In the genomic region with DNA sequence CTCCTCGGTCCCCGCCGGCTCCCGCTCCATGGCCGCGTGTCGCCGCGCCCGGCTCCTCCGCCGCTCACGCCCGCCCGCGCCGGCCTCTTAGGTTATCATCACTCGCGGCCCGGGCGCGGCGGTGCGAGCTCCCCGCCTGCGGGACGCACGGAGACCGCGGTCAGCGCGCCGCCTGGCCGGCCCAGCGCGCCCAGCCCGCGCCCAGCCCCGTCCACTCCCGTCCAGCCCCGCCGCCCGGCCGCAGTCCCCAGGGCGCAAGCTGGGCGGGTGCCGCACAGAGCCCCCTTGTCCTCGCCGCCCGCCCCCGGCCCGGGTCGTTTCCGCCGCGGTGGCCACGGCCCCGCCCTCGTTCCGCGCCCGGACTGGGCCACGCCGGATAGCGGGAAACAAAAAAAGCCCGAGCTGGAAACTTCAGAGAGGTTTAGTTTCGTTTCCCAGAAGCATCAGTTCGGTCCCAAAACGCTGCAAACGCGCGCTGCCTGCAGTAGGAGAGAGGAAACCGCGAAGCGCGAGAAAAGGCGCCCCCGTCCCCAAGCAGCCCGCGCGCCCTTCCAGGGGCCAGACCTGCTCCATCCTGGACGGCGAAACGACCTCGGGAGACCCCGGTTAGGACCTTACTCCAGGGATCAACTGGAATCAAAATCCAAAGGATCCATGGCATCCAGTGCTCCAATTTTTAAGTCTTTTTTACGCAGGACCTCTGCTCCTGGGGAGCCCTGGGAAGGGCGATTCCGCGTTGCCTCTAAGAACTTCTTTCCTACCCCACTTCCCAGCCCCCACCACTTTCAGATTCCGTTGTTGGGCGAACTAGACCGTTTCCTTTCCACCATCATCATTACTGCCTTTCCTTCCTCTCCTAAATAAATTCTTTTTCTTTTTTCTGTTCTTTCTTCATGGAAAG, we compare ENCODE assay signal across 8 cellular contexts. TPM values are rescaled to one million over a fixed set of nuclear protein-coding genes. Genes with fewer than 3 reads are reported as not detected.
DNase-seq lines count a peak whose midpoint lies in the region; ATAC-seq, FAIRE-seq and TF ChIP-seq lines count a peak whose summit lies in the region.

A gene with protein sequence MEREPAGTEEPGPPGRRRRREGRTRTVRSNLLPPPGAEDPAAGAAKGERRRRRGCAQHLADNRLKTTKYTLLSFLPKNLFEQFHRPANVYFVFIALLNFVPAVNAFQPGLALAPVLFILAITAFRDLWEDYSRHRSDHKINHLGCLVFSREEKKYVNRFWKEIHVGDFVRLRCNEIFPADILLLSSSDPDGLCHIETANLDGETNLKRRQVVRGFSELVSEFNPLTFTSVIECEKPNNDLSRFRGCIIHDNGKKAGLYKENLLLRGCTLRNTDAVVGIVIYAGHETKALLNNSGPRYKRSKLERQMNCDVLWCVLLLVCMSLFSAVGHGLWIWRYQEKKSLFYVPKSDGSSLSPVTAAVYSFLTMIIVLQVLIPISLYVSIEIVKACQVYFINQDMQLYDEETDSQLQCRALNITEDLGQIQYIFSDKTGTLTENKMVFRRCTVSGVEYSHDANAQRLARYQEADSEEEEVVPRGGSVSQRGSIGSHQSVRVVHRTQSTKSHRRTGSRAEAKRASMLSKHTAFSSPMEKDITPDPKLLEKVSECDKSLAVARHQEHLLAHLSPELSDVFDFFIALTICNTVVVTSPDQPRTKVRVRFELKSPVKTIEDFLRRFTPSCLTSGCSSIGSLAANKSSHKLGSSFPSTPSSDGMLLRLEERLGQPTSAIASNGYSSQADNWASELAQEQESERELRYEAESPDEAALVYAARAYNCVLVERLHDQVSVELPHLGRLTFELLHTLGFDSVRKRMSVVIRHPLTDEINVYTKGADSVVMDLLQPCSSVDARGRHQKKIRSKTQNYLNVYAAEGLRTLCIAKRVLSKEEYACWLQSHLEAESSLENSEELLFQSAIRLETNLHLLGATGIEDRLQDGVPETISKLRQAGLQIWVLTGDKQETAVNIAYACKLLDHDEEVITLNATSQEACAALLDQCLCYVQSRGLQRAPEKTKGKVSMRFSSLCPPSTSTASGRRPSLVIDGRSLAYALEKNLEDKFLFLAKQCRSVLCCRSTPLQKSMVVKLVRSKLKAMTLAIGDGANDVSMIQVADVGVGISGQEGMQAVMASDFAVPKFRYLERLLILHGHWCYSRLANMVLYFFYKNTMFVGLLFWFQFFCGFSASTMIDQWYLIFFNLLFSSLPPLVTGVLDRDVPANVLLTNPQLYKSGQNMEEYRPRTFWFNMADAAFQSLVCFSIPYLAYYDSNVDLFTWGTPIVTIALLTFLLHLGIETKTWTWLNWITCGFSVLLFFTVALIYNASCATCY (N-terminal part only) (minus strand): TSS at position 261 of the 901 bp plus-strand sequence. CDS start 231 bp downstream, at position 30.

- H3K36me3 ChIP-seq in sigmoid colon = no peaks in the 10 kb centered on the region

- peak; percentile 6 to 39; a peak in 4 of 6 replicates for ATAC-seq in A549

- peak within 1 kb of the TSS; percentile 95 for H3K27ac Mint-ChIP-seq in activated naive CD8-positive, alpha-beta T cell

- no peak for TF ChIP-seq POLR2A in A549 (IDR thresholded peaks at IDR 0.05; ENCODE audit: low read length)
- no peak for TF ChIP-seq POLR2A in sigmoid colon (IDR thresholded peaks at IDR 0.05)

- TF ChIP-seq RAD21 in A549 (conservative IDR thresholded peaks at IDR 0.05 in 1 of 2, IDR thresholded peaks at IDR 0.05 in 1 of 2) = 0 out of 5 replicates have a peak, but pooled peaks of 1 of the 2 experiments have one; percentile 13

- DNase-seq in A549 (ENCODE audit: low read depth in 1 of 2, low spot score in 1 of 2) (peak in 1 of 2 experiments; percentile 29), MV-4-11 (lab: John Stamatoyannopoulos, UW) (peak; percentile 73), hepatic stellate cell (ENCODE audit: low spot score) (peak; percentile 76), sigmoid colon (peak; percentile 74), NCI-H2227 treated with DMSO at 0.1 percent for 48 hours (lab: John Stamatoyannopoulos, UW) (no peak), COR-L47 (lab: John Stamatoyannopoulos, UW) (no peak), GM10266 (ENCODE audit: extremely low spot score) (no peak)

- H3K27ac ChIP-seq in A549 (peak within 1 kb of the TSS; percentile 79 to 96), sigmoid colon (peak within 1 kb of the TSS; percentile 73 to 95 (median 84))

- peak within 1 kb of the TSS; percentile 70 for H3K4me3 ChIP-seq in A549
- peak within 1 kb of the TSS; percentile 41 to 68 (median 66) for H3K4me3 ChIP-seq in sigmoid colon

- no peaks in the 10 kb centered on the region for H3K36me3 Mint-ChIP-seq in activated naive CD8-positive, alpha-beta T cell

- H3K4me1 Mint-ChIP-seq in activated naive CD8-positive, alpha-beta T cell (ENCODE audit: low read depth) = peaks cover 37% of the 10 kb centered on the region

- peak within 1 kb of the TSS; percentile 78 for H3K4me2 ChIP-seq in A549

- no peak for TF ChIP-seq EP300 in A549 (IDR thresholded peaks at IDR 0.05)
- no peak for TF ChIP-seq EP300 in sigmoid colon (IDR thresholded peaks at IDR 0.05)

- peak within 1 kb of the TSS; percentile 93 for H3K4me3 Mint-ChIP-seq in activated naive CD8-positive, alpha-beta T cell

- intact Hi-C loops in sigmoid colon (cut with DNase I) = loop anchor here (5.0 to 10.0 kb wide), 3 partner anchors 69 to 189 kb away; no protein-coding TSS in a partner anchor

- CTCF ChIA-PET in A549 (lab: Yijun Ruan, JAX) = interaction anchor here (3.5 kb wide), 1 partner anchor 70 kb away, joined by 15 read pairs; no protein-coding TSS in a partner anchor

- H3K27me3 ChIP-seq in sigmoid colon = no peaks in the 10 kb centered on the region

- H3K4me1 ChIP-seq in A549 (peaks cover 43% of the 10 kb centered on the region), sigmoid colon (peaks cover 0 to 48% (median 42%) of the 10 kb centered on the region in 4 donors)

- 17% methylated on average over 19 of the region's 93 CpGs for WGBS in A549 (ENCODE audit: missing lambda C conversion rate)
- 2 to 23% methylated on average over 93 of the region's 93 CpGs for WGBS in sigmoid colon, 2 donors

- POLR2A ChIA-PET in A549 (lab: Yijun Ruan, JAX) = interaction anchor here (0.8 to 1.0 kb wide), 2 partner anchors 14 to 70 kb away, joined by 3 to 5 read pairs; no protein-coding TSS in a partner anchor

- no peaks in the 10 kb centered on the region for H3K27me3 Mint-ChIP-seq in activated naive CD8-positive, alpha-beta T cell

- TF ChIP-seq CTCF in A549 (IDR thresholded peaks at IDR 0.05) = no peak
- no peak for TF ChIP-seq CTCF in sigmoid colon (IDR thresholded peaks at IDR 0.05)
- no peak for TF ChIP-seq CTCF in GM10266 (IDR thresholded peaks at IDR 0.05; ENCODE audit: control insufficient read depth, insufficient read depth, low read depth, missing control alignments)

- H3K9me3 ChIP-seq in A549 (no peaks in the 10 kb centered on the region), sigmoid colon (no peaks in the 10 kb centered on the region)

- no peak for FAIRE-seq in A549 (lab: Jason Lieb, UNC)

- H3K9me3 Mint-ChIP-seq in activated naive CD8-positive, alpha-beta T cell (ENCODE audit: low read depth) = no peaks in the 10 kb centered on the region

TF ChIP-seq in A549, 52 proteins besides CTCF, POLR2A, EP300 and RAD21:
- TF ChIP-seq JUN (IDR thresholded peaks at IDR 0.05) = 0 out of 5 replicates have a peak, but pooled peaks of 1 of the 2 experiments have one; percentile 25
- no peak for TF ChIP-seq HOXA7 (CRISPR knock-in tag; IDR thresholded peaks at IDR 0.05)
- TF ChIP-seq HDAC2 (IDR thresholded peaks at IDR 0.05) = peak; percentile 82
- TF ChIP-seq, protein P1, sequence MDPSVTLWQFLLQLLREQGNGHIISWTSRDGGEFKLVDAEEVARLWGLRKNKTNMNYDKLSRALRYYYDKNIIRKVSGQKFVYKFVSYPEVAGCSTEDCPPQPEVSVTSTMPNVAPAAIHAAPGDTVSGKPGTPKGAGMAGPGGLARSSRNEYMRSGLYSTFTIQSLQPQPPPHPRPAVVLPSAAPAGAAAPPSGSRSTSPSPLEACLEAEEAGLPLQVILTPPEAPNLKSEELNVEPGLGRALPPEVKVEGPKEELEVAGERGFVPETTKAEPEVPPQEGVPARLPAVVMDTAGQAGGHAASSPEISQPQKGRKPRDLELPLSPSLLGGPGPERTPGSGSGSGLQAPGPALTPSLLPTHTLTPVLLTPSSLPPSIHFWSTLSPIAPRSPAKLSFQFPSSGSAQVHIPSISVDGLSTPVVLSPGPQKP (IDR thresholded peaks at IDR 0.05; ENCODE audit: low read depth, low read length) = no peak
- no peak for TF ChIP-seq HOXB13 (CRISPR knock-in tag; IDR thresholded peaks at IDR 0.05; ENCODE audit: low read depth)
TF ChIP-seq in A549: peak in this region for 2.

RNA-seq across cellular contexts. Expression of the gene that starts here (rescaled TPM):
- polyA plus RNA-seq in A549 (2011; rRNA removed) = 5.9 and 6.0 TPM in 2 replicates
- polyA plus RNA-seq in A549 (2012; cell fraction: cytosol; rRNA removed) = 7.7 and 8.2 TPM in 2 replicates
- 16.7 and 21.2 TPM in 2 replicates for polyA plus RNA-seq in A549 (2012; cell fraction: nucleus; rRNA removed)
- polyA plus RNA-seq in A549 (2017; fragmentation: RNase III; extraction: RNeasy Plus Mini Kit Qiagen cat#74134 plus additional on column Dnase treatment) = 6.6 to 7.6 TPM (median 6.8 TPM) in 3 replicates
- 9.4 and 9.5 TPM in 2 replicates for polyA minus RNA-seq in A549 (2011; rRNA and poly(A)+ RNA removed)
- 1 to 10 TPM; 1.8 to 7.7 (median 5.0) TPM for total RNA-seq in sigmoid colon
- polyA plus RNA-seq in sigmoid colon = 1 to 10 TPM in 2 of 3 donors, under 1 TPM in 1; 0.23 to 3.2 (median 1.2) TPM

Comparison
In these comparisons a context has a peak if more than half of its experiments do, and no peak if none do; other contexts are left out.
1. DNase-seq: peak in MV-4-11 (single experiment), hepatic stellate cell (single experiment) and sigmoid colon (single experiment); none in NCI-H2227 treated with DMSO at 0.1 percent for 48 hours (single experiment), COR-L47 (single experiment) and GM10266 (single experiment).